9 cellular contexts compared by ENCODE assay signal in genomic region chr17:6894206-6894528, GRCh38.
DNase-seq lines count a peak whose midpoint lies in the region; ATAC-seq and TF ChIP-seq lines count a peak whose summit lies in the region.
"Had no signal": no experiment of that assay in that cellular context is flagged by ENCODE, and none has a peak within 500 bp of the region (broad histone marks: within the 10 kb centered on the region; RNA-seq: fewer than 3 reads in every experiment).

No MANE protein-coding gene starts in this region.

- H3K36me3 ChIP-seq in Loucy (ENCODE audit: insufficient read depth, low read length) (no peaks in the 10 kb centered on the region), ectodermal cell (ENCODE audit: control insufficient read depth, insufficient read depth, low read length) (no peaks in the 10 kb centered on the region), ascending aorta (no peaks in the 10 kb centered on the region)

- intact Hi-C loops in ascending aorta (cut with DNase I), result no loop called here

- H3K79me2 ChIP-seq in Loucy (ENCODE audit: insufficient read depth, low read length), result no peaks in the 10 kb centered on the region

- TF ChIP-seq CTCF in Loucy (conservative IDR thresholded peaks at IDR 0.05; ENCODE audit: low read length) (peak; percentile 55), omental fat pad (IDR thresholded peaks at IDR 0.05) (no peak), ascending aorta (IDR thresholded peaks at IDR 0.05) (peak in 1 of 3 experiments; percentile 25)

- WGBS in ectodermal cell, 2 experiments, result 23 to 25% methylated on average over 18 of the region's 18 CpGs

- H2AFZ ChIP-seq in Loucy (ENCODE audit: low read length), result no peak overlapping the region

- in situ Hi-C loops in ACHN (cut with HindIII; ENCODE audit: low pct_ligation_motif_present, low pct_unique_long_range_greater_than_20kb, low sequenced_read_pairs), result no loop called here

- no peaks in the 10 kb centered on the region for H3K4me1 ChIP-seq in Loucy (ENCODE audit: insufficient read depth, low read length, poor library complexity, severe bottlenecking)
- no peaks in the 10 kb centered on the region for H3K4me1 ChIP-seq in ectodermal cell (ENCODE audit: control insufficient read depth, insufficient read depth, low read length)
- H3K4me1 ChIP-seq in ascending aorta, result no peaks in the 10 kb centered on the region

- H3K27me3 ChIP-seq in Loucy (ENCODE audit: insufficient read depth, low read length, poor library complexity, severe bottlenecking) (no peaks in the 10 kb centered on the region), ectodermal cell (ENCODE audit: control insufficient read depth, insufficient read depth, low read length, poor library complexity, severe bottlenecking) (peaks cover 60% of the 10 kb centered on the region), ascending aorta (no peaks in the 10 kb centered on the region)

- no peak overlapping the region for H3K4me2 ChIP-seq in Loucy (ENCODE audit: low read depth, low read length, poor library complexity, severe bottlenecking)

- H3K9ac ChIP-seq in Loucy (ENCODE audit: low read depth, low read length, poor library complexity, severe bottlenecking), result no peak overlapping the region

- ATAC-seq in omental fat pad (ENCODE audit: low FRiP score) (peak; percentile 46), HG02970 (IDR thresholded peaks at IDR 0.05; ENCODE audit: low FRiP score, unreplicated experiment) (no peak)

- H4K20me1 ChIP-seq in Loucy (ENCODE audit: insufficient read depth, low read length, poor library complexity, severe bottlenecking), result no peaks in the 10 kb centered on the region

- H3K9me3 ChIP-seq in Loucy (ENCODE audit: insufficient read depth, low read depth, low read length) (no peaks in the 10 kb centered on the region), ectodermal cell (ENCODE audit: control insufficient read depth, low read length) (no peaks in the 10 kb centered on the region), ascending aorta (peaks cover 0 to 4% of the 10 kb centered on the region in 2 donors)

- no peak overlapping the region for H3K27ac ChIP-seq in ectodermal cell (ENCODE audit: insufficient read depth, low read depth, low read length, poor library complexity, severe bottlenecking)
- no peak overlapping the region for H3K27ac ChIP-seq in ascending aorta

- H3K9me2 ChIP-seq in Loucy (replicated peaks; ENCODE audit: low read depth, low read length), result no peaks in the 10 kb centered on the region

- no peaks in the 10 kb centered on the region for H3F3A ChIP-seq in Loucy (ENCODE audit: low read depth)

- DNase-seq in ELR (ENCODE audit: low read depth) (peak; percentile 17), omental fat pad (ENCODE audit: low spot score) (no peak), ascending aorta (ENCODE audit: low spot score in 2 of 2) (no peak), NCI-H345 (lab: John Stamatoyannopoulos, UW) (no peak), ACHN (no peak)
- DNase-seq: NCI-H1092 had no signal

- H3K4me3 ChIP-seq in Loucy (ENCODE audit: low read length, poor library complexity, severe bottlenecking) (no peak overlapping the region), ectodermal cell (ENCODE audit: insufficient read depth, low read depth, low read length) (peak overlapping the region; percentile 28), ascending aorta (no peak overlapping the region)
